Comparison of ENCODE assay signal across 27 cellular contexts in genomic region chr11:64083681-64084080, GRCh38. TPM values are rescaled to one million over a fixed set of nuclear protein-coding genes. Genes with fewer than 3 reads are reported as not detected.
DNase-seq lines count a peak whose midpoint lies in the region; ATAC-seq and TF ChIP-seq lines count a peak whose summit lies in the region.
"Had no signal": no experiment of that assay in that cellular context is flagged by ENCODE, and none has a peak within 500 bp of the region (broad histone marks: within the 10 kb centered on the region; RNA-seq: fewer than 3 reads in every experiment).

No MANE protein-coding gene starts in this region.

- H3K18ac ChIP-seq in neuronal stem cell (ENCODE audit: low read length): peak overlapping the region; percentile 88

- H3K27me3 ChIP-seq in neuronal stem cell (ENCODE audit: control insufficient read depth in 3 of 3, insufficient read depth in 3 of 3, low read depth in 1 of 3, low read length in 3 of 3): peaks cover 0 to 8% (median 2%) of the 10 kb centered on the region in 3 experiments

- no peaks in the 10 kb centered on the region for H3K79me1 ChIP-seq in neuronal stem cell (ENCODE audit: low read depth, low read length)

- H3K27ac Mint-ChIP-seq in type B pancreatic cell: no peak overlapping the region
- H3K27ac Mint-ChIP-seq: CD8-positive, alpha-beta memory T cell; GM23338; HFFc6 had no signal

- no peaks in the 10 kb centered on the region for H3K9me3 ChIP-seq in neuronal stem cell (replicated peaks in 1 of 2; ENCODE audit: control insufficient read depth in 2 of 2, insufficient read depth in 1 of 2, low read depth in 1 of 2, low read length in 2 of 2)
- H3K9me3 ChIP-seq: A549, HAP-1 had no signal

- DNase-seq in neuronal stem cell (ENCODE audit: low spot score): no peak
- no peak for DNase-seq in type B pancreatic cell (ENCODE audit: extremely low spot score, unreplicated experiment)
- DNase-seq in effector CD8-positive, alpha-beta T cell (lab: John Stamatoyannopoulos, UW): no peak
- DNase-seq in activated naive CD4-positive, alpha-beta T cell treated with Interleukin-2 at 50 U/mL for 16 hours: no peak
- DNase-seq: CD8-positive, alpha-beta memory T cell; DMS 273 treated with DMSO at 0.1 percent for 48 hours; DMS79; EL; GDM1; HFFc6; NCI-H1048; NCI-H1694 treated with DMSO at 0.1 percent for 48 hours; NCI-H2081; NCI-H2227 treated with DMSO at 0.1 percent for 48 hours; NCI-H526 treated with DMSO at 0.1 percent for 48 hours; PC-9; SHP77 had no signal

- peak overlapping the region; percentile 25 for H3K23ac ChIP-seq in neuronal stem cell (ENCODE audit: low read depth, low read length, poor library complexity)

- H3K4ac ChIP-seq in neuronal stem cell (ENCODE audit: low read length): no peak overlapping the region

- peaks cover 36% of the 10 kb centered on the region for H3K4me1 Mint-ChIP-seq in type B pancreatic cell (ENCODE audit: unreplicated experiment)
- H3K4me1 Mint-ChIP-seq: CD14-positive monocyte had no signal

- H3K27ac ChIP-seq in VCaP (peak overlapping the region; percentile 96), cingulate gyrus (ENCODE audit: low read depth, low read length) (peak overlapping the region; percentile 19), neuronal stem cell (replicated peaks; ENCODE audit: low read length) (no peak overlapping the region)
- H3K27ac ChIP-seq: HL-60, PC-9 had no signal

- peaks cover 9 to 12% of the 10 kb centered on the region in 2 donors for H3K4me1 ChIP-seq in neuronal stem cell (ENCODE audit: control insufficient read depth in 2 of 2, insufficient read depth in 1 of 2, low read depth in 1 of 2, low read length in 2 of 2)
- H3K4me1 ChIP-seq: HAP-1 had no signal

- peak overlapping the region; percentile 87 for H3K14ac ChIP-seq in neuronal stem cell (ENCODE audit: low read length)

- H2BK120ac ChIP-seq in neuronal stem cell (ENCODE audit: low read depth, low read length): no peak overlapping the region

- H4K8ac ChIP-seq in neuronal stem cell (ENCODE audit: low read depth, low read length): no peak overlapping the region

- H3K27me3 Mint-ChIP-seq in type B pancreatic cell: peaks cover 10% of the 10 kb centered on the region
- H3K27me3 Mint-ChIP-seq: CD8-positive, alpha-beta memory T cell had no signal

- H3K4me3 ChIP-seq in neuronal stem cell (ENCODE audit: low read length in 2 of 2): no peak overlapping the region
- H3K4me3 ChIP-seq: A549, GM12878, GM23338, HAP-1, PC-9 had no signal

- no CpG with 5 or more reads among the region's 18 CpGs for WGBS in neuronal stem cell (ENCODE audit: extremely low coverage in 2 of 2, insufficient read length in 2 of 2, insufficient replicate concordance in 1 of 2), 2 donors

- no peaks in the 10 kb centered on the region for H3K9me3 Mint-ChIP-seq in type B pancreatic cell
- H3K9me3 Mint-ChIP-seq: CD14-positive monocyte; CD8-positive, alpha-beta memory T cell; GM23338; HFFc6 had no signal

- H3K9ac ChIP-seq in neuronal stem cell (ENCODE audit: low read depth, low read length, poor library complexity): peak overlapping the region; percentile 83

- TF ChIP-seq CTCF in VCaP (conservative IDR thresholded peaks at IDR 0.05): no peak
- no peak for TF ChIP-seq CTCF in type B pancreatic cell (conservative IDR thresholded peaks at IDR 0.05)

- no peak overlapping the region for H2AFZ ChIP-seq in neuronal stem cell (ENCODE audit: low read length)
- H2AFZ ChIP-seq: GM23338, PC-9 had no signal

- H3K4me3 Mint-ChIP-seq in type B pancreatic cell: peak overlapping the region; percentile 13
- H3K4me3 Mint-ChIP-seq: CD14-positive monocyte; CD8-positive, alpha-beta memory T cell; GM23338; HFFc6 had no signal

- H3K36me3 ChIP-seq in neuronal stem cell (replicated peaks in 1 of 2; ENCODE audit: control insufficient read depth in 2 of 2, insufficient read depth in 2 of 2, low read length in 2 of 2): no peaks in the 10 kb centered on the region
- H3K36me3 ChIP-seq: HAP-1 had no signal

- no peak overlapping the region for H3K4me2 ChIP-seq in neuronal stem cell (ENCODE audit: insufficient read depth, low read length, poor library complexity, severe bottlenecking)
- H3K4me2 ChIP-seq: A549, GM23338, PC-9 had no signal

- H3K36me3 Mint-ChIP-seq in type B pancreatic cell: no peaks in the 10 kb centered on the region
- H3K36me3 Mint-ChIP-seq: CD14-positive monocyte; CD8-positive, alpha-beta memory T cell had no signal

- H2BK5ac ChIP-seq in neuronal stem cell (ENCODE audit: low read length): peak overlapping the region; percentile 80

- H2BK12ac ChIP-seq in neuronal stem cell (ENCODE audit: low read length): no peak overlapping the region

- peak overlapping the region; percentile 15 for H2BK15ac ChIP-seq in neuronal stem cell (ENCODE audit: low read length)

- ATAC-seq in HG02759 (IDR thresholded peaks at IDR 0.05; ENCODE audit: unreplicated experiment): no peak
- ATAC-seq: A549, GM12878, GM23338 had no signal

- H4K91ac ChIP-seq in neuronal stem cell (ENCODE audit: low read depth, low read length, poor library complexity): no peak overlapping the region

- H2AK5ac ChIP-seq in neuronal stem cell (ENCODE audit: low read depth, low read length): peak overlapping the region; percentile 92

RNA-seq across cellular contexts. Expression of gene FLRT1, which starts 48.0 kb away (rescaled TPM):
- polyA plus RNA-seq in neuronal stem cell (2013, experiment 1 of 2): 0.88 TPM
- 0.94 TPM for polyA plus RNA-seq in neuronal stem cell (2013, experiment 2 of 2)
- total RNA-seq in type B pancreatic cell (ENCODE audit: low replicate concordance): 0.26 and 3.0 TPM in 2 replicates
- total RNA-seq: CD8-positive, alpha-beta memory T cell; GM12878; SK-MEL-5 had no signal
- polyA plus RNA-seq: CD14-positive monocyte; CD8-positive, alpha-beta memory T cell had no signal
